ENCODE assay signal across 10 cellular contexts in genomic region chr1:54885237-54885679, GRCh38. TPM values are rescaled to one million over a fixed set of nuclear protein-coding genes. Genes with fewer than 3 reads are reported as not detected.
DNase-seq lines count a peak whose midpoint lies in the region; ATAC-seq, FAIRE-seq and TF ChIP-seq lines count a peak whose summit lies in the region.
"Had no signal": no experiment of that assay in that cellular context is flagged by ENCODE, and none has a peak within 500 bp of the region (broad histone marks: within the 10 kb centered on the region; RNA-seq: fewer than 3 reads in every experiment).

No MANE protein-coding gene starts in this region.

- H3K36me3 Mint-ChIP-seq in endothelial cell (ENCODE audit: low read depth, unreplicated experiment) = peaks cover 19% of the 10 kb centered on the region
- H3K36me3 Mint-ChIP-seq in neural progenitor cell = peaks cover 45% of the 10 kb centered on the region

- peaks cover 67% of the 10 kb centered on the region for H3K79me2 ChIP-seq in neural progenitor cell (ENCODE audit: low read depth)

- no peak overlapping the region for H3K9ac ChIP-seq in neural progenitor cell
- H3K9ac ChIP-seq: KMS-11 had no signal

- H3K4me3 ChIP-seq in GM12865 (ENCODE audit: low read depth, low read length) = peak overlapping the region; percentile 86
- H3K4me3 ChIP-seq in neural progenitor cell = peak overlapping the region; percentile 70

- H3K9me3 Mint-ChIP-seq in endothelial cell (ENCODE audit: unreplicated experiment) = no peaks in the 10 kb centered on the region
- no peaks in the 10 kb centered on the region for H3K9me3 Mint-ChIP-seq in neural progenitor cell

- H3K4me1 Mint-ChIP-seq in endothelial cell (ENCODE audit: unreplicated experiment) (peaks cover 41% of the 10 kb centered on the region), neural progenitor cell (peaks cover 47% of the 10 kb centered on the region)

- H3F3A ChIP-seq in neural progenitor cell (ENCODE audit: low read depth) = peaks cover 16% of the 10 kb centered on the region

- H4K20me1 ChIP-seq in neural progenitor cell (ENCODE audit: low read depth) = peaks cover 37% of the 10 kb centered on the region

- peaks cover 21% of the 10 kb centered on the region for H3K36me3 ChIP-seq in neural progenitor cell

- H3K27me3 Mint-ChIP-seq in endothelial cell (ENCODE audit: unreplicated experiment) (peaks cover 2% of the 10 kb centered on the region), neural progenitor cell (ENCODE audit: insufficient read depth, low read depth) (peaks cover 3% of the 10 kb centered on the region)

- H3K4me3 Mint-ChIP-seq in endothelial cell (ENCODE audit: unreplicated experiment) (peak overlapping the region; percentile 98), neural progenitor cell (peak overlapping the region; percentile 99)

- H2AFZ ChIP-seq in neural progenitor cell (replicated peaks) = no peak overlapping the region

- no peak overlapping the region for H3K27ac Mint-ChIP-seq in endothelial cell (ENCODE audit: unreplicated experiment)
- peak overlapping the region; percentile 54 for H3K27ac Mint-ChIP-seq in neural progenitor cell

- H3K4me1 ChIP-seq in neural progenitor cell = peaks cover 36% of the 10 kb centered on the region

- H3K27me3 ChIP-seq in neural progenitor cell = no peaks in the 10 kb centered on the region
- H3K27me3 ChIP-seq: heart left ventricle had no signal

- ATAC-seq in HG02870 (IDR thresholded peaks at IDR 0.05; ENCODE audit: unreplicated experiment) = no peak
- no peak for ATAC-seq in HG03159 (IDR thresholded peaks at IDR 0.05; ENCODE audit: unreplicated experiment)
- ATAC-seq: heart left ventricle had no signal

- no peaks in the 10 kb centered on the region for H3K9me3 ChIP-seq in neural progenitor cell (ENCODE audit: low read depth)
- H3K9me3 ChIP-seq: heart left ventricle had no signal

- H3K27ac ChIP-seq in neural progenitor cell = no peak overlapping the region
- H3K27ac ChIP-seq: heart left ventricle, KMS-11 had no signal

- no peak for FAIRE-seq in RCC 7860 (lab: Jason Lieb, UNC)

- H3K4me2 ChIP-seq in neural progenitor cell = peak overlapping the region; percentile 76

- DNase-seq in GM12865 (ENCODE audit: low read depth) (no peak), RCC 7860 (ENCODE audit: low spot score) (peak; percentile 21), endothelial cell (ENCODE audit: low spot score) (no peak), neural progenitor cell (ENCODE audit: low spot score) (no peak), cortex of kidney (lab: John Stamatoyannopoulos, UW) (no peak), ureter (ENCODE audit: low spot score) (no peak)
- DNase-seq: heart left ventricle had no signal

- TF ChIP-seq CTCF in GM12865 (IDR thresholded peaks at IDR 0.05; ENCODE audit: insufficient read depth, low read depth, low read length, missing control alignments) (no peak), endothelial cell (IDR thresholded peaks at IDR 0.05; ENCODE audit: unreplicated experiment) (no peak), neural progenitor cell (IDR thresholded peaks at IDR 0.05) (no peak)

RNA-seq across cellular contexts. Expression of gene DHCR24, which starts 1.7 kb away (rescaled TPM):
- total RNA-seq in endothelial cell (ENCODE audit: unreplicated experiment) = 181 TPM
- 94.5 and 147 TPM in 2 replicates for total RNA-seq in neural progenitor cell (ENCODE audit: low replicate concordance)
- total RNA-seq in ureter = 190 TPM
